17 cellular contexts compared by ENCODE assay signal in genomic region chr13:29929062-29929847, GRCh38.
DNase-seq lines count a peak whose midpoint lies in the region; ATAC-seq, FAIRE-seq and TF ChIP-seq lines count a peak whose summit lies in the region.
"Had no signal": no experiment of that assay in that cellular context is flagged by ENCODE, and none has a peak within 500 bp of the region (broad histone marks: within the 10 kb centered on the region; RNA-seq: fewer than 3 reads in every experiment).

No MANE protein-coding gene starts in this region.

- no peaks in the 10 kb centered on the region for H3K9me3 ChIP-seq in HepG2 (ENCODE audit: low read length)
- no peaks in the 10 kb centered on the region for H3K9me3 ChIP-seq in right lobe of liver
- no peaks in the 10 kb centered on the region for H3K9me3 ChIP-seq in astrocyte (ENCODE audit: insufficient read depth, low read depth, low read length)
- H3K9me3 ChIP-seq in gastrocnemius medialis = no peaks in the 10 kb centered on the region
- H3K9me3 ChIP-seq: HAP-1 had no signal

- H3K27ac Mint-ChIP-seq in astrocyte (ENCODE audit: unreplicated experiment) = peak overlapping the region; percentile 77
- H3K27ac Mint-ChIP-seq: CD4-positive, alpha-beta T cell; HFFc6 had no signal

- no peak for TF ChIP-seq EP300 in HepG2 (IDR thresholded peaks at IDR 0.05; ENCODE audit: low read depth in 2 of 2, low read length in 2 of 2)
- TF ChIP-seq EP300 in HepG2 (CRISPR knock-in tag; IDR thresholded peaks at IDR 0.05; ENCODE audit: borderline replicate concordance) = no peak

- FAIRE-seq in HepG2 (lab: Jason Lieb, UNC) (no peak), astrocyte (lab: Jason Lieb, UNC) (no peak)
- FAIRE-seq: GM12878, GM18507 had no signal

- H3K4me1 Mint-ChIP-seq in astrocyte (ENCODE audit: low read depth, unreplicated experiment) = peaks cover 20% of the 10 kb centered on the region

- H3K4me3 Mint-ChIP-seq in astrocyte (ENCODE audit: unreplicated experiment) = no peak overlapping the region
- H3K4me3 Mint-ChIP-seq: CD4-positive, alpha-beta T cell; HFFc6 had no signal

- in situ Hi-C loops in HepG2 (cut with HindIII; ENCODE audit: extremely low pct_ligation_motif_present, low pct_unique_long_range_greater_than_20kb) = loop anchor here (10.0 kb wide), 1 partner anchor 154 kb away; no protein-coding TSS in a partner anchor
- in situ Hi-C loops in gastrocnemius medialis (cut with MboI; ENCODE audit: low sequenced_read_pairs in 4 of 4) = no loop called here

- no peaks in the 10 kb centered on the region for H3K79me2 ChIP-seq in HepG2 (ENCODE audit: insufficient read depth, low read length)
- H3K79me2 ChIP-seq in astrocyte (ENCODE audit: insufficient read depth, low read length) = no peaks in the 10 kb centered on the region

- TF ChIP-seq CTCF in HepG2 (CRISPR knock-in tag; IDR thresholded peaks at IDR 0.05) (no peak), right lobe of liver (IDR thresholded peaks at IDR 0.05) (no peak), astrocyte (IDR thresholded peaks at IDR 0.05; ENCODE audit: insufficient read depth, low read depth, low read length) (no peak), gastrocnemius medialis (IDR thresholded peaks at IDR 0.05 in 4 of 5, conservative IDR thresholded peaks at IDR 0.05 in 1 of 5) (no peak)

- H3K4me1 ChIP-seq in HepG2 (ENCODE audit: insufficient read depth, low read length) (peaks cover 21% of the 10 kb centered on the region), right lobe of liver (peaks cover 0 to 16% (median 5%) of the 10 kb centered on the region in 4 donors), astrocyte (ENCODE audit: insufficient read depth, low read length) (peaks cover 17% of the 10 kb centered on the region), gastrocnemius medialis (peaks cover 6 to 11% of the 10 kb centered on the region in 2 donors)
- H3K4me1 ChIP-seq: HAP-1 had no signal

- no TSS peak for BruUV-seq in HepG2 (replicated peaks; lab: Mats Ljungman, UMichigan)

- no peak overlapping the region for H2AFZ ChIP-seq in HepG2 (ENCODE audit: low read length)
- no peak overlapping the region for H2AFZ ChIP-seq in astrocyte (ENCODE audit: low read depth, low read length)
- H2AFZ ChIP-seq: GM23248 had no signal

- intact Hi-C loops in HepG2 (cut with micrococcal nuclease; ENCODE audit: unreplicated experiment) = no loop called here
- intact Hi-C loops in right lobe of liver (cut with DNase I) = no loop called here
- intact Hi-C loops in gastrocnemius medialis (cut with DNase I; ENCODE audit: low total_unique reads) = no loop called here

- 44% methylated on average over 10 of the region's 10 CpGs for WGBS in HepG2 (ENCODE audit: low lambda C conversion rate)
- WGBS in right lobe of liver (ENCODE audit: insufficient coverage, low coverage, low lambda C conversion rate, missing lambda C conversion rate) = 66% methylated on average over 7 of the region's 10 CpGs

- H3K9ac ChIP-seq in HepG2 (ENCODE audit: insufficient read depth, low read depth, low read length) (no peak overlapping the region), astrocyte (ENCODE audit: low read length) (no peak overlapping the region)
- H3K9ac ChIP-seq: BLaER1 treated with 17β-estradiol and CSF1 and Interleukin-3, amounts not matched to agents 10 nM and 100 nM; GM23248 had no signal

- POLR2A ChIA-PET in HepG2 (lab: Yijun Ruan, JAX) = no interaction called here

- no peak for TF ChIP-seq RAD21 in HepG2 (CRISPR knock-in tag; IDR thresholded peaks at IDR 0.05)

- H3K36me3 ChIP-seq in HepG2 (replicated peaks in 1 of 2; ENCODE audit: control insufficient read depth in 1 of 2, insufficient read depth in 2 of 2, low read length in 2 of 2) (no peaks in the 10 kb centered on the region), right lobe of liver (no peaks in the 10 kb centered on the region), astrocyte (ENCODE audit: insufficient read depth, low read length) (no peaks in the 10 kb centered on the region), gastrocnemius medialis (no peaks in the 10 kb centered on the region)
- H3K36me3 ChIP-seq: BLaER1 treated with 17β-estradiol and CSF1 and Interleukin-3, amounts not matched to agents 10 nM and 100 nM; HAP-1 had no signal

- ATAC-seq in HepG2 (no peak), right lobe of liver (no peak), gastrocnemius medialis (no peak), HG03280 (IDR thresholded peaks at IDR 0.05; ENCODE audit: unreplicated experiment) (no peak)
- ATAC-seq: GM12878 had no signal

- peaks cover 3% of the 10 kb centered on the region for H3K9me3 Mint-ChIP-seq in astrocyte (ENCODE audit: unreplicated experiment)
- H3K9me3 Mint-ChIP-seq: CD4-positive, alpha-beta T cell; HFFc6 had no signal

- H3K4me3 ChIP-seq in HepG2 (replicated peaks in 1 of 3; ENCODE audit: insufficient read depth in 1 of 3, low read depth in 2 of 3, low read length in 3 of 3) = no peak overlapping the region
- no peak overlapping the region for H3K4me3 ChIP-seq in right lobe of liver
- no peak overlapping the region for H3K4me3 ChIP-seq in astrocyte (ENCODE audit: insufficient read depth, low read depth, low read length)
- no peak overlapping the region for H3K4me3 ChIP-seq in gastrocnemius medialis
- H3K4me3 ChIP-seq: BLaER1 treated with 17β-estradiol and CSF1 and Interleukin-3, amounts not matched to agents 10 nM and 100 nM; GM12878; GM23248; HAP-1 had no signal

- no peak for TF ChIP-seq POLR2A in HepG2 (IDR thresholded peaks at IDR 0.05; ENCODE audit: insufficient read depth in 1 of 2, low read depth in 2 of 2, low read length in 2 of 2)
- no peak for TF ChIP-seq POLR2A in right lobe of liver (IDR thresholded peaks at IDR 0.05)
- no peak for TF ChIP-seq POLR2A in gastrocnemius medialis (IDR thresholded peaks at IDR 0.05)

- no peaks in the 10 kb centered on the region for H3K36me3 Mint-ChIP-seq in astrocyte (ENCODE audit: low read depth, unreplicated experiment)

- H3K27me3 Mint-ChIP-seq in astrocyte (ENCODE audit: low read depth, unreplicated experiment) = no peaks in the 10 kb centered on the region
- H3K27me3 Mint-ChIP-seq: CD4-positive, alpha-beta T cell had no signal

- H3K27ac ChIP-seq in HepG2 (ENCODE audit: extremely low read length, insufficient read depth, low read length) (no peak overlapping the region), right lobe of liver (no peak overlapping the region), astrocyte (ENCODE audit: low read depth, low read length) (no peak overlapping the region), gastrocnemius medialis (no peak overlapping the region)
- H3K27ac ChIP-seq: BLaER1 treated with 17β-estradiol and CSF1 and Interleukin-3, amounts not matched to agents 10 nM and 100 nM; GM23248 had no signal

- H4K20me1 ChIP-seq in HepG2 (ENCODE audit: insufficient read depth, low read length) (no peaks in the 10 kb centered on the region), astrocyte (ENCODE audit: insufficient read depth, low read length) (no peaks in the 10 kb centered on the region)
- H4K20me1 ChIP-seq: BLaER1 treated with 17β-estradiol and CSF1 and Interleukin-3, amounts not matched to agents 10 nM and 100 nM had no signal

- H3K4me2 ChIP-seq in HepG2 (ENCODE audit: low read depth, low read length) (no peak overlapping the region), astrocyte (ENCODE audit: low read length) (no peak overlapping the region)
- H3K4me2 ChIP-seq: BLaER1 treated with 17β-estradiol and CSF1 and Interleukin-3, amounts not matched to agents 10 nM and 100 nM had no signal

- no peak for DNase-seq in HepG2 (ENCODE audit: low spot score)
- no peak for DNase-seq in right lobe of liver
- no peak for DNase-seq in astrocyte (ENCODE audit: low read depth)
- DNase-seq in islet precursor cell = peak; percentile 71
- DNase-seq in occipital lobe (lab: John Stamatoyannopoulos, UW) = no peak
- DNase-seq in gastrocnemius medialis = no peak
- DNase-seq: ACHN; Calu3; CD4-positive, alpha-beta T cell; DMS 273 treated with DMSO at 0.1 percent for 48 hours; GM23248; HFFc6 had no signal

- no peaks in the 10 kb centered on the region for H3K27me3 ChIP-seq in HepG2 (ENCODE audit: control insufficient read depth in 1 of 2, insufficient read depth in 2 of 2, low read length in 2 of 2)
- no peaks in the 10 kb centered on the region for H3K27me3 ChIP-seq in right lobe of liver
- H3K27me3 ChIP-seq in astrocyte (ENCODE audit: insufficient read depth, low read length) = no peaks in the 10 kb centered on the region
- no peaks in the 10 kb centered on the region for H3K27me3 ChIP-seq in gastrocnemius medialis

- CTCF ChIA-PET in HepG2 (lab: Yijun Ruan, JAX; ENCODE audit: low intra/inter-chr PET ratio, low total read pairs) = no interaction called here

TF ChIP-seq in HepG2, 621 proteins besides CTCF, POLR2A, EP300 and RAD21:
- TF ChIP-seq CEBPB (IDR thresholded peaks at IDR 0.05; ENCODE audit: borderline replicate concordance, low read depth, low read length) (peak; percentile 78; the same call in 1 of the 2 replicates), CEBPG (CRISPR knock-in tag; IDR thresholded peaks at IDR 0.05) (peak; percentile 45; the same call in 1 of the 2 replicates), ATF7 (IDR thresholded peaks at IDR 0.05) (peak; percentile 63; the same call in 1 of the 2 replicates), ATF7 (CRISPR knock-in tag; IDR thresholded peaks at IDR 0.05) (no peak), STAG1 (CRISPR knock-in tag; IDR thresholded peaks at IDR 0.05) (no peak)
